Comparison of ENCODE assay signal across 1 cellular context in the genomic region with DNA sequence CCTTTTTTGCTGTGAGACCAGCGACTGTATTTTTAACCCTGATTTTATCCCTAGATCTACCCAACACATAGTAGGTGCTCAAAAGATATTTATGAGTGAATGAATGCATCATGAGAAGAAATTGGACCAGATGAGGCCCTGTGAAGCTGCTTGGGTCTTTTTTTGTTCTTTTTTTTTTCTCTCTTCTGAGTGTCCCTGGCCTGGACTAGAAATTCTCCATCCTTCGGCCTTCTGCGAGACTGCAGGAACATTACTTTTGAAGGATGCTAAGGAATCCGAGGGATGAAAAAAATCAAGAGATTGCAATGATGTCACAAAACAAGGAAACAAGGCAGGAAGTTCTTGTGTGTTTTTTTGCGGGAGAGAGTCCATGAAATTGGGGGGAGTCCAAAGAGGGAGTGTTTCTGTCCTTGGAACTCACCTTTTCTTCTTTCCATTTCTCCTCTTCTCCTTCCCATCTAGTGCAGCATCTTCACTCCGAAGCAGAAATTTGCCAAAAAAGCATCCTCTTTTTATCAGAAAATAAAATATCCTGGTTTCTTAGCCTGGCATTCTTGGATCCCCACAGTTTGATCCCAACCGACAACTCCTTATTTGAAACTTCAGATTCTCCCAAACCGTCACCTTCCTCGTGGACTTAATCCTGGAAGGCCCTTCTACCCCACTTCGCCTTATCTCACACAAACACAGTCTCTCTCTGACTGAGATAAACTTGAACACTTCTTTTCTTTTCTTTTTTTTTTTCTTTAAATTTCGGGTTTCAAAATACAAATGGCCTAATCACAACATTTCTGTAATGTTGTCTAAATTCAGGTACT.
TF ChIP-seq lines count a peak whose summit lies in the region.

No MANE protein-coding gene starts in this region.

TF ChIP-seq in endothelial cell of umbilical vein, 7 proteins besides CTCF, POLR2A, EP300 and RAD21:
- TF ChIP-seq POLR2AphosphoS5 (IDR thresholded peaks at IDR 0.05; ENCODE audit: insufficient read depth, low read depth, low read length) (no peak), JUN (IDR thresholded peaks at IDR 0.05; ENCODE audit: borderline replicate concordance, insufficient read depth, insufficient read length, low read depth) (no peak), MYC (IDR thresholded peaks at IDR 0.05; ENCODE audit: low read depth, low read length) (no peak), EZH2 (IDR thresholded peaks at IDR 0.05; ENCODE audit: borderline replicate concordance, low read depth, low read length, severe bottlenecking) (no peak), FOS (IDR thresholded peaks at IDR 0.05; ENCODE audit: borderline replicate concordance, insufficient read depth, low read length) (no peak), GATA2 (IDR thresholded peaks at IDR 0.05; ENCODE audit: insufficient read depth, insufficient read length, low read depth, low read length) (no peak)
- TF ChIP-seq, protein P1, sequence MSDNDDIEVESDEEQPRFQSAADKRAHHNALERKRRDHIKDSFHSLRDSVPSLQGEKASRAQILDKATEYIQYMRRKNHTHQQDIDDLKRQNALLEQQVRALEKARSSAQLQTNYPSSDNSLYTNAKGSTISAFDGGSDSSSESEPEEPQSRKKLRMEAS (IDR thresholded peaks at IDR 0.05; ENCODE audit: insufficient read depth, insufficient read length) = no peak
